In the genomic region with DNA sequence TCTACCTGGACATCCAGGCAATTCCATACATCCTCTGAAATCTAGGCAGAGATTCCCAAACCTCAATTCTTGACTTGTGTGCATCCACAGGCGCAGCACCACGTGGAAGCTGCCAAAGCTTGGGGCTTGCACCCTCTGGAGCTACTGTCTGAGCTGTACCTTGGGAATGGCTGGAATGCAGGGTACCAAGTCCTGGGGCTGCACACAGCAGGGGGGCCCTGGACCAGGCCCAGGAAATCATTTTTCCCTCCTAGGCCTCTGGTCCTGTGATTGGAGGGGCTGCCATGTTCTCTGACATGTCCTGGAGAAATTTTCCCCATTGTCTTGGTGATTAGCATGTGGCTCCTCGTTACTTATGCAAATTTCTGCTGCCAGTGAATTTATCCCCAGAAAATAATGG, we compare ENCODE assay signal across 3 cellular contexts.
"Had no signal": no experiment of that assay in that cellular context is flagged by ENCODE, and none has a peak within 500 bp of the region (broad histone marks: within the 10 kb centered on the region; RNA-seq: fewer than 3 reads in every experiment).

No MANE protein-coding gene starts in this region.

- DNase-seq: GDM1, GF-D8 had no signal

- ATAC-seq: GM12878 had no signal

- H3K4me3 ChIP-seq: GM12878 had no signal
